Comparison of ENCODE assay signal across 1 cellular context in genomic region chr2:227106845-227107759, GRCh38.
TF ChIP-seq lines count a peak whose summit lies in the region.

No MANE protein-coding gene starts in this region.

TF ChIP-seq in HepG2, 621 proteins besides CTCF, POLR2A, EP300 and RAD21 (continued from another document and continues in another):
- TF ChIP-seq TRAFD1 (CRISPR knock-in tag; IDR thresholded peaks at IDR 0.05; ENCODE audit: borderline replicate concordance) (no peak), TRIM22 (IDR thresholded peaks at IDR 0.05) (no peak), FOXP4 (CRISPR knock-in tag; IDR thresholded peaks at IDR 0.05) (no peak), SETDB1 (CRISPR knock-in tag; IDR thresholded peaks at IDR 0.05; ENCODE audit: borderline replicate concordance) (no peak), ZNF652 (CRISPR knock-in tag; IDR thresholded peaks at IDR 0.05; ENCODE audit: borderline replicate concordance, low read depth) (no peak), ZNF333 (CRISPR knock-in tag; IDR thresholded peaks at IDR 0.05; ENCODE audit: borderline replicate concordance) (no peak), SCMH1 (CRISPR knock-in tag; IDR thresholded peaks at IDR 0.05; ENCODE audit: borderline replicate concordance) (no peak), PBX3 (CRISPR knock-in tag; IDR thresholded peaks at IDR 0.05; ENCODE audit: borderline replicate concordance) (no peak), CEBPG (CRISPR knock-in tag; IDR thresholded peaks at IDR 0.05) (peak; percentile 34; the same call in 1 of the 2 replicates), SMC3 (IDR thresholded peaks at IDR 0.05; ENCODE audit: low read length) (peak; percentile 94), ZNF549 (CRISPR knock-in tag; IDR thresholded peaks at IDR 0.05) (no peak), CHD2 (IDR thresholded peaks at IDR 0.05; ENCODE audit: low read depth, low read length) (no peak), ZNF562 (CRISPR knock-in tag; IDR thresholded peaks at IDR 0.05; ENCODE audit: borderline replicate concordance) (no peak), ZSCAN31 (CRISPR knock-in tag; IDR thresholded peaks at IDR 0.05; ENCODE audit: low read depth) (no peak), MIXL1 (CRISPR knock-in tag; IDR thresholded peaks at IDR 0.05) (no peak), RELA (CRISPR knock-in tag; IDR thresholded peaks at IDR 0.05) (no peak), ZMAT3 (CRISPR knock-in tag; conservative IDR thresholded peaks at IDR 0.05) (no peak), MATR3 (CRISPR knock-in tag; IDR thresholded peaks at IDR 0.05) (no peak), MTERF4 (CRISPR knock-in tag; IDR thresholded peaks at IDR 0.05) (no peak), BCLAF1 (IDR thresholded peaks at IDR 0.05) (no peak), EEA1 (CRISPR knock-in tag; IDR thresholded peaks at IDR 0.05; ENCODE audit: borderline replicate concordance) (no peak), ZFP62 (CRISPR knock-in tag; IDR thresholded peaks at IDR 0.05) (no peak), ZNF207 (IDR thresholded peaks at IDR 0.05; ENCODE audit: borderline replicate concordance) (no peak), ZNF253 (CRISPR knock-in tag; IDR thresholded peaks at IDR 0.05; ENCODE audit: borderline replicate concordance) (no peak), SNAI1 (CRISPR knock-in tag; IDR thresholded peaks at IDR 0.05; ENCODE audit: borderline replicate concordance) (no peak), ZNF570 (CRISPR knock-in tag; IDR thresholded peaks at IDR 0.05; ENCODE audit: borderline replicate concordance) (no peak), PRDM4 (CRISPR knock-in tag; IDR thresholded peaks at IDR 0.05; ENCODE audit: borderline replicate concordance) (no peak), FOSL2 (CRISPR knock-in tag; IDR thresholded peaks at IDR 0.05) (0 out of 2 replicates have a peak, but pooled peaks have one; percentile 9), BCL3 (CRISPR knock-in tag; IDR thresholded peaks at IDR 0.05) (no peak), TAF1 (CRISPR knock-in tag; IDR thresholded peaks at IDR 0.05) (no peak), ZNF644 (CRISPR knock-in tag; IDR thresholded peaks at IDR 0.05; ENCODE audit: low read depth) (no peak), SOX5 (CRISPR knock-in tag; IDR thresholded peaks at IDR 0.05; ENCODE audit: borderline replicate concordance) (no peak), RNF219 (CRISPR knock-in tag; IDR thresholded peaks at IDR 0.05) (no peak), ARID5B (CRISPR knock-in tag; IDR thresholded peaks at IDR 0.05) (peak; percentile 43; the same call in 1 of the 2 replicates), TFDP2 (CRISPR knock-in tag; IDR thresholded peaks at IDR 0.05) (no peak), TBP (CRISPR knock-in tag; IDR thresholded peaks at IDR 0.05) (no peak), SOX6 (IDR thresholded peaks at IDR 0.05) (no peak), SOX6 (CRISPR knock-in tag; IDR thresholded peaks at IDR 0.05) (peak; percentile 38; the same call in 1 of the 2 replicates), ZNF7 (CRISPR knock-in tag; IDR thresholded peaks at IDR 0.05) (no peak)
